In genomic region chr13:60396783-60397692, GRCh38 we compare ENCODE assay signal across 1 cellular context.
TF ChIP-seq lines count a peak whose summit lies in the region.

Gene TDRD3, plus strand, starts transcription at chr13:60397220. Its CDS starts 145 bp downstream, at chr13:60397365.

TF ChIP-seq in HepG2, 621 proteins besides CTCF, POLR2A, EP300 and RAD21 (continued from another document and continues in another):
- 0 out of 2 replicates have a peak, but pooled peaks have one; percentile 28 for TF ChIP-seq POGK (CRISPR knock-in tag; conservative IDR thresholded peaks at IDR 0.05)
- 0 out of 2 replicates have a peak, but pooled peaks have one; percentile 43 for TF ChIP-seq ZNF33A (CRISPR knock-in tag; IDR thresholded peaks at IDR 0.05; ENCODE audit: borderline replicate concordance)
- peak; percentile 57 for TF ChIP-seq TAF1 (CRISPR knock-in tag; IDR thresholded peaks at IDR 0.05)
- TF ChIP-seq ZFP1 (CRISPR knock-in tag; IDR thresholded peaks at IDR 0.05) = no peak
- no peak for TF ChIP-seq ZNF883 (CRISPR knock-in tag; IDR thresholded peaks at IDR 0.05; ENCODE audit: not compliant biosample characterization)
- no peak for TF ChIP-seq ZNF354B (CRISPR knock-in tag; IDR thresholded peaks at IDR 0.05)
- no peak for TF ChIP-seq ZSCAN29 (CRISPR knock-in tag; conservative IDR thresholded peaks at IDR 0.05)
- no peak for TF ChIP-seq ZNF331 (CRISPR knock-in tag; IDR thresholded peaks at IDR 0.05)
- TF ChIP-seq PHB2 (IDR thresholded peaks at IDR 0.05; ENCODE audit: partially characterized antibody) = no peak
- no peak for TF ChIP-seq TBX2 (CRISPR knock-in tag; IDR thresholded peaks at IDR 0.05; ENCODE audit: borderline replicate concordance)
- peak; percentile 54 for TF ChIP-seq TARDBP (CRISPR knock-in tag; IDR thresholded peaks at IDR 0.05)
- TF ChIP-seq, protein P1, sequence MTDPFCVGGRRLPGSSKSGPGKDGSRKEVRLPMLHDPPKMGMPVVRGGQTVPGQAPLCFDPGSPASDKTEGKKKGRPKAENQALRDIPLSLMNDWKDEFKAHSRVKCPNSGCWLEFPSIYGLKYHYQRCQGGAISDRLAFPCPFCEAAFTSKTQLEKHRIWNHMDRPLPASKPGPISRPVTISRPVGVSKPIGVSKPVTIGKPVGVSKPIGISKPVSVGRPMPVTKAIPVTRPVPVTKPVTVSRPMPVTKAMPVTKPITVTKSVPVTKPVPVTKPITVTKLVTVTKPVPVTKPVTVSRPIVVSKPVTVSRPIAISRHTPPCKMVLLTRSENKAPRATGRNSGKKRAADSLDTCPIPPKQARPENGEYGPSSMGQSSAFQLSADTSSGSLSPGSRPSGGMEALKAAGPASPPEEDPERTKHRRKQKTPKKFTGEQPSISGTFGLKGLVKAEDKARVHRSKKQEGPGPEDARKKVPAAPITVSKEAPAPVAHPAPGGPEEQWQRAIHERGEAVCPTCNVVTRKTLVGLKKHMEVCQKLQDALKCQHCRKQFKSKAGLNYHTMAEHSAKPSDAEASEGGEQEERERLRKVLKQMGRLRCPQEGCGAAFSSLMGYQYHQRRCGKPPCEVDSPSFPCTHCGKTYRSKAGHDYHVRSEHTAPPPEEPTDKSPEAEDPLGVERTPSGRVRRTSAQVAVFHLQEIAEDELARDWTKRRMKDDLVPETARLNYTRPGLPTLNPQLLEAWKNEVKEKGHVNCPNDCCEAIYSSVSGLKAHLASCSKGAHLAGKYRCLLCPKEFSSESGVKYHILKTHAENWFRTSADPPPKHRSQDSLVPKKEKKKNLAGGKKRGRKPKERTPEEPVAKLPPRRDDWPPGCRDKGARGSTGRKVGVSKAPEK (CRISPR knock-in tag; IDR thresholded peaks at IDR 0.05; ENCODE audit: borderline replicate concordance) = 0 out of 2 replicates have a peak, but pooled peaks have one; percentile 57
- TF ChIP-seq ZBTB21 (CRISPR knock-in tag; IDR thresholded peaks at IDR 0.05) = no peak
- no peak for TF ChIP-seq ZBTB43 (CRISPR knock-in tag; conservative IDR thresholded peaks at IDR 0.05)
- no peak for TF ChIP-seq MZF1 (CRISPR knock-in tag; IDR thresholded peaks at IDR 0.05; ENCODE audit: borderline replicate concordance)
- no peak for TF ChIP-seq ZNF577 (CRISPR knock-in tag; IDR thresholded peaks at IDR 0.05; ENCODE audit: borderline replicate concordance, low read depth)
- no peak for TF ChIP-seq TMF1 (CRISPR knock-in tag; IDR thresholded peaks at IDR 0.05; ENCODE audit: low read depth)
- peak; percentile 59 for TF ChIP-seq PATZ1 (CRISPR knock-in tag; IDR thresholded peaks at IDR 0.05)
- peak; percentile 19; the same call in 1 of the 2 replicates for TF ChIP-seq CREM (IDR thresholded peaks at IDR 0.05)
- no peak for TF ChIP-seq CREM (CRISPR knock-in tag; IDR thresholded peaks at IDR 0.05)
- TF ChIP-seq ZNF382 (CRISPR knock-in tag; IDR thresholded peaks at IDR 0.05; ENCODE audit: borderline replicate concordance) = no peak
- no peak; the same call in 1 of the 2 replicates for TF ChIP-seq SP5 (CRISPR knock-in tag; IDR thresholded peaks at IDR 0.05; ENCODE audit: borderline replicate concordance, low read depth)
- TF ChIP-seq, protein P2, sequence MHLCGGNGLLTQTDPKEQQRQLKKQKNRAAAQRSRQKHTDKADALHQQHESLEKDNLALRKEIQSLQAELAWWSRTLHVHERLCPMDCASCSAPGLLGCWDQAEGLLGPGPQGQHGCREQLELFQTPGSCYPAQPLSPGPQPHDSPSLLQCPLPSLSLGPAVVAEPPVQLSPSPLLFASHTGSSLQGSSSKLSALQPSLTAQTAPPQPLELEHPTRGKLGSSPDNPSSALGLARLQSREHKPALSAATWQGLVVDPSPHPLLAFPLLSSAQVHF (CRISPR knock-in tag; IDR thresholded peaks at IDR 0.05) = no peak
- TF ChIP-seq PAXIP1 (CRISPR knock-in tag; conservative IDR thresholded peaks at IDR 0.05) = no peak
- TF ChIP-seq ZNF337 (CRISPR knock-in tag; IDR thresholded peaks at IDR 0.05; ENCODE audit: borderline replicate concordance, low read depth) = no peak
- TF ChIP-seq GPN1 (CRISPR knock-in tag; IDR thresholded peaks at IDR 0.05; ENCODE audit: borderline replicate concordance) = no peak
- TF ChIP-seq, protein P3, sequence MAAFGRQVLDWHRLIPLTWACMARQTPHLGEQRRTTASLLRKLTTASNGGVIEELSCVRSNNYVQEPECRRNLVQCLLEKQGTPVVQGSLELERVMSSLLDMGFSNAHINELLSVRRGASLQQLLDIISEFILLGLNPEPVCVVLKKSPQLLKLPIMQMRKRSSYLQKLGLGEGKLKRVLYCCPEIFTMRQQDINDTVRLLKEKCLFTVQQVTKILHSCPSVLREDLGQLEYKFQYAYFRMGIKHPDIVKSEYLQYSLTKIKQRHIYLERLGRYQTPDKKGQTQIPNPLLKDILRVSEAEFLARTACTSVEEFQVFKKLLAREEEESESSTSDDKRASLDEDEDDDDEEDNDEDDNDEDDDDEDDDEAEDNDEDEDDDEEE (CRISPR knock-in tag; IDR thresholded peaks at IDR 0.05) = no peak
- no peak for TF ChIP-seq DRAP1 (CRISPR knock-in tag; IDR thresholded peaks at IDR 0.05)
- TF ChIP-seq ZNF350 (CRISPR knock-in tag; IDR thresholded peaks at IDR 0.05; ENCODE audit: borderline replicate concordance, low read depth) = peak; percentile 54
- no peak; the same call in 1 of the 2 replicates for TF ChIP-seq NR2F2 (IDR thresholded peaks at IDR 0.05; ENCODE audit: borderline replicate concordance, low read depth)
- TF ChIP-seq CCAR2 (optimal IDR thresholded peaks at IDR 0.05; ENCODE audit: low read depth, low read length) = no peak
- TF ChIP-seq ZMAT5 (CRISPR knock-in tag; IDR thresholded peaks at IDR 0.05; ENCODE audit: borderline replicate concordance, low read depth) = no peak
- TF ChIP-seq ZNF639 (CRISPR knock-in tag; conservative IDR thresholded peaks at IDR 0.05) = no peak
- TF ChIP-seq CEBPG (CRISPR knock-in tag; IDR thresholded peaks at IDR 0.05) = no peak
- no peak for TF ChIP-seq IRF2 (CRISPR knock-in tag; IDR thresholded peaks at IDR 0.05)
- TF ChIP-seq ZNF230 (CRISPR knock-in tag; IDR thresholded peaks at IDR 0.05) = no peak
- no peak for TF ChIP-seq ZNF572 (CRISPR knock-in tag; IDR thresholded peaks at IDR 0.05)
- TF ChIP-seq, protein P4, sequence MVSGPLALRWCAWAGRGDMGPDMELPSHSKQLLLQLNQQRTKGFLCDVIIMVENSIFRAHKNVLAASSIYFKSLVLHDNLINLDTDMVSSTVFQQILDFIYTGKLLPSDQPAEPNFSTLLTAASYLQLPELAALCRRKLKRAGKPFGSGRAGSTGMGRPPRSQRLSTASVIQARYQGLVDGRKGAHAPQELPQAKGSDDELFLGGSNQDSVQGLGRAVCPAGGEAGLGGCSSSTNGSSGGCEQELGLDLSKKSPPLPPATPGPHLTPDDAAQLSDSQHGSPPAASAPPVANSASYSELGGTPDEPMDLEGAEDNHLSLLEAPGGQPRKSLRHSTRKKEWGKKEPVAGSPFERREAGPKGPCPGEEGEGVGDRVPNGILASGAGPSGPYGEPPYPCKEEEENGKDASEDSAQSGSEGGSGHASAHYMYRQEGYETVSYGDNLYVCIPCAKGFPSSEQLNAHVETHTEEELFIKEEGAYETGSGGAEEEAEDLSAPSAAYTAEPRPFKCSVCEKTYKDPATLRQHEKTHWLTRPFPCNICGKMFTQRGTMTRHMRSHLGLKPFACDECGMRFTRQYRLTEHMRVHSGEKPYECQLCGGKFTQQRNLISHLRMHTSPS (CRISPR knock-in tag; IDR thresholded peaks at IDR 0.05; ENCODE audit: low read depth) = no peak
- peak; percentile 65; the same call in 1 of the 2 replicates for TF ChIP-seq GATA4 (IDR thresholded peaks at IDR 0.05; ENCODE audit: borderline replicate concordance, low read depth)
- peak; percentile 68 for TF ChIP-seq ZNF607 (CRISPR knock-in tag; IDR thresholded peaks at IDR 0.05; ENCODE audit: borderline replicate concordance)
- TF ChIP-seq ZFP36L2 (CRISPR knock-in tag; IDR thresholded peaks at IDR 0.05) = no peak
- TF ChIP-seq ZNF549 (CRISPR knock-in tag; IDR thresholded peaks at IDR 0.05) = no peak
- TF ChIP-seq SOX13 (IDR thresholded peaks at IDR 0.05) = no peak
- no peak for TF ChIP-seq SOX13 (CRISPR knock-in tag; conservative IDR thresholded peaks at IDR 0.05 in 1 of 2, IDR thresholded peaks at IDR 0.05 in 1 of 2)
- no peak for TF ChIP-seq ATF7 (IDR thresholded peaks at IDR 0.05)
- no peak for TF ChIP-seq ATF7 (CRISPR knock-in tag; IDR thresholded peaks at IDR 0.05)
- TF ChIP-seq MTA3 (CRISPR knock-in tag; IDR thresholded peaks at IDR 0.05) = no peak
- TF ChIP-seq ZNF326 (CRISPR knock-in tag; IDR thresholded peaks at IDR 0.05; ENCODE audit: borderline replicate concordance) = no peak
- no peak for TF ChIP-seq CREBL2 (CRISPR knock-in tag; IDR thresholded peaks at IDR 0.05; ENCODE audit: borderline replicate concordance)
- TF ChIP-seq EHMT2 (IDR thresholded peaks at IDR 0.05; ENCODE audit: borderline replicate concordance, low read depth, low read length) = no peak
- peak; percentile 44; the same call in 1 of the 2 replicates for TF ChIP-seq BHLHE40 (IDR thresholded peaks at IDR 0.05; ENCODE audit: low read length)
